ENCODE assay signal across 1 cellular context in genomic region chr14:93219103-93219726, GRCh38.
TF ChIP-seq lines count a peak whose summit lies in the region.

No MANE protein-coding gene starts in this region.

TF ChIP-seq in GM23338, 12 proteins besides CTCF, POLR2A, EP300 and RAD21 (continued from another document):
- TF ChIP-seq, protein P1, sequence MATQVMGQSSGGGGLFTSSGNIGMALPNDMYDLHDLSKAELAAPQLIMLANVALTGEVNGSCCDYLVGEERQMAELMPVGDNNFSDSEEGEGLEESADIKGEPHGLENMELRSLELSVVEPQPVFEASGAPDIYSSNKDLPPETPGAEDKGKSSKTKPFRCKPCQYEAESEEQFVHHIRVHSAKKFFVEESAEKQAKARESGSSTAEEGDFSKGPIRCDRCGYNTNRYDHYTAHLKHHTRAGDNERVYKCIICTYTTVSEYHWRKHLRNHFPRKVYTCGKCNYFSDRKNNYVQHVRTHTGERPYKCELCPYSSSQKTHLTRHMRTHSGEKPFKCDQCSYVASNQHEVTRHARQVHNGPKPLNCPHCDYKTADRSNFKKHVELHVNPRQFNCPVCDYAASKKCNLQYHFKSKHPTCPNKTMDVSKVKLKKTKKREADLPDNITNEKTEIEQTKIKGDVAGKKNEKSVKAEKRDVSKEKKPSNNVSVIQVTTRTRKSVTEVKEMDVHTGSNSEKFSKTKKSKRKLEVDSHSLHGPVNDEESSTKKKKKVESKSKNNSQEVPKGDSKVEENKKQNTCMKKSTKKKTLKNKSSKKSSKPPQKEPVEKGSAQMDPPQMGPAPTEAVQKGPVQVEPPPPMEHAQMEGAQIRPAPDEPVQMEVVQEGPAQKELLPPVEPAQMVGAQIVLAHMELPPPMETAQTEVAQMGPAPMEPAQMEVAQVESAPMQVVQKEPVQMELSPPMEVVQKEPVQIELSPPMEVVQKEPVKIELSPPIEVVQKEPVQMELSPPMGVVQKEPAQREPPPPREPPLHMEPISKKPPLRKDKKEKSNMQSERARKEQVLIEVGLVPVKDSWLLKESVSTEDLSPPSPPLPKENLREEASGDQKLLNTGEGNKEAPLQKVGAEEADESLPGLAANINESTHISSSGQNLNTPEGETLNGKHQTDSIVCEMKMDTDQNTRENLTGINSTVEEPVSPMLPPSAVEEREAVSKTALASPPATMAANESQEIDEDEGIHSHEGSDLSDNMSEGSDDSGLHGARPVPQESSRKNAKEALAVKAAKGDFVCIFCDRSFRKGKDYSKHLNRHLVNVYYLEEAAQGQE (IDR thresholded peaks at IDR 0.05; ENCODE audit: unreplicated experiment): no peak
- TF ChIP-seq JUNB (IDR thresholded peaks at IDR 0.05; ENCODE audit: unreplicated experiment) (no peak), EZH2 (IDR thresholded peaks at IDR 0.05; ENCODE audit: low read depth, unreplicated experiment) (no peak), ZNF114 (CRISPR knock-in tag; IDR thresholded peaks at IDR 0.05) (no peak), EZH2phosphoT487 (IDR thresholded peaks at IDR 0.05; ENCODE audit: unreplicated experiment) (no peak), POLR2AphosphoS5 (IDR thresholded peaks at IDR 0.05; ENCODE audit: low read depth) (no peak), NANOG (IDR thresholded peaks at IDR 0.05; ENCODE audit: borderline replicate concordance) (no peak)
